ENCODE assay signal across 13 cellular contexts in genomic region chr12:122842505-122843405, GRCh38. TPM values are rescaled to one million over a fixed set of nuclear protein-coding genes. Genes with fewer than 3 reads are reported as not detected.
DNase-seq lines count a peak whose midpoint lies in the region; ATAC-seq and TF ChIP-seq lines count a peak whose summit lies in the region.
"Had no signal": no experiment of that assay in that cellular context is flagged by ENCODE, and none has a peak within 500 bp of the region (broad histone marks: within the 10 kb centered on the region; RNA-seq: fewer than 3 reads in every experiment).

No MANE protein-coding gene starts in this region.

- no peak for ATAC-seq in activated CD8-positive, alpha-beta T cell treated with anti-CD3 and anti-CD28 coated beads for 36 hours
- ATAC-seq in activated CD8-positive, alpha-beta T cell treated with anti-CD3 and anti-CD28 coated beads, Interleukin-2, amount 10 ng/mL, durations not matched to agents 7 days and 5 days, result no peak
- ATAC-seq in GM19397 (IDR thresholded peaks at IDR 0.05; ENCODE audit: unreplicated experiment), result no peak
- ATAC-seq: mucosa of descending colon, sciatic nerve had no signal

- CTCF ChIA-PET in activated CD8-positive, alpha-beta T cell treated with anti-CD3 and anti-CD28 coated beads for 36 hours (lab: Charles Lee), result interaction anchor here (1.4 to 2.2 kb wide), 2 partner anchors 49 to 110 kb away, joined by 4 to 17 read pairs; no protein-coding TSS in a partner anchor
- CTCF ChIA-PET in activated CD8-positive, alpha-beta T cell treated with anti-CD3 and anti-CD28 coated beads, Interleukin-2, amount 10 ng/mL, durations not matched to agents 7 days and 5 days (lab: Charles Lee), result interaction anchor here (1.3 kb wide), 1 partner anchor 49 kb away, joined by 4 read pairs; no protein-coding TSS in a partner anchor

- no peaks in the 10 kb centered on the region for H3K36me3 Mint-ChIP-seq in activated CD8-positive, alpha-beta T cell treated with anti-CD3 and anti-CD28 coated beads for 36 hours (ENCODE audit: low read depth)
- H3K36me3 Mint-ChIP-seq in activated CD8-positive, alpha-beta T cell treated with anti-CD3 and anti-CD28 coated beads, Interleukin-2, amount 10 ng/mL, durations not matched to agents 7 days and 5 days (ENCODE audit: low read depth), result no peaks in the 10 kb centered on the region
- H3K36me3 Mint-ChIP-seq in type B pancreatic cell, result no peaks in the 10 kb centered on the region
- peaks cover under 1% of the 10 kb centered on the region for H3K36me3 Mint-ChIP-seq in activated naive CD8-positive, alpha-beta T cell treated with anti-CD3 and anti-CD28 coated beads for 36 hours
- H3K36me3 Mint-ChIP-seq: activated naive CD8-positive, alpha-beta T cell treated with anti-CD3 and anti-CD28 coated beads, Interleukin-2, amount 10 ng/mL, durations not matched to agents 7 days and 5 days had no signal

- H3K9me3 Mint-ChIP-seq in activated CD8-positive, alpha-beta T cell treated with anti-CD3 and anti-CD28 coated beads for 36 hours, result no peaks in the 10 kb centered on the region
- no peaks in the 10 kb centered on the region for H3K9me3 Mint-ChIP-seq in activated CD8-positive, alpha-beta T cell treated with anti-CD3 and anti-CD28 coated beads, Interleukin-2, amount 10 ng/mL, durations not matched to agents 7 days and 5 days (ENCODE audit: insufficient read depth)
- H3K9me3 Mint-ChIP-seq in type B pancreatic cell, result no peaks in the 10 kb centered on the region
- no peaks in the 10 kb centered on the region for H3K9me3 Mint-ChIP-seq in activated naive CD8-positive, alpha-beta T cell treated with anti-CD3 and anti-CD28 coated beads for 36 hours
- H3K9me3 Mint-ChIP-seq: activated naive CD8-positive, alpha-beta T cell treated with anti-CD3 and anti-CD28 coated beads, Interleukin-2, amount 10 ng/mL, durations not matched to agents 7 days and 5 days had no signal

- H3K27me3 Mint-ChIP-seq in activated CD8-positive, alpha-beta T cell treated with anti-CD3 and anti-CD28 coated beads for 36 hours, result no peaks in the 10 kb centered on the region
- H3K27me3 Mint-ChIP-seq in activated CD8-positive, alpha-beta T cell treated with anti-CD3 and anti-CD28 coated beads, Interleukin-2, amount 10 ng/mL, durations not matched to agents 7 days and 5 days (ENCODE audit: low read depth), result no peaks in the 10 kb centered on the region
- H3K27me3 Mint-ChIP-seq in type B pancreatic cell, result peaks cover under 1% of the 10 kb centered on the region
- no peaks in the 10 kb centered on the region for H3K27me3 Mint-ChIP-seq in activated naive CD8-positive, alpha-beta T cell treated with anti-CD3 and anti-CD28 coated beads for 36 hours
- H3K27me3 Mint-ChIP-seq: activated naive CD8-positive, alpha-beta T cell treated with anti-CD3 and anti-CD28 coated beads, Interleukin-2, amount 10 ng/mL, durations not matched to agents 7 days and 5 days had no signal

- no peak for DNase-seq in activated CD8-positive, alpha-beta T cell treated with anti-CD3 and anti-CD28 coated beads for 36 hours
- no peak for DNase-seq in activated CD8-positive, alpha-beta T cell treated with anti-CD3 and anti-CD28 coated beads, Interleukin-2, amount 10 ng/mL, durations not matched to agents 7 days and 5 days
- peak; percentile 22 to 35 for DNase-seq in erythroblast (lab: John Stamatoyannopoulos, UW)
- peak; percentile 59 for DNase-seq in medulla oblongata (ENCODE audit: extremely low spot score)
- DNase-seq in type B pancreatic cell (ENCODE audit: extremely low spot score, unreplicated experiment), result no peak
- DNase-seq in activated CD8-positive, alpha-beta memory T cell treated with anti-CD3 and anti-CD28 coated beads for 24 hours, result no peak
- no peak for DNase-seq in activated naive CD8-positive, alpha-beta T cell treated with anti-CD3 and anti-CD28 coated beads for 36 hours
- DNase-seq: activated naive CD8-positive, alpha-beta T cell treated with anti-CD3 and anti-CD28 coated beads, Interleukin-2, amount 10 ng/mL, durations not matched to agents 7 days and 5 days; DMS53; effector CD8-positive, alpha-beta T cell had no signal

- TF ChIP-seq POLR2A in erythroblast (IDR thresholded peaks at IDR 0.05; ENCODE audit: low read length), result no peak

- POLR2A ChIA-PET in activated CD8-positive, alpha-beta T cell treated with anti-CD3 and anti-CD28 coated beads for 36 hours (lab: Charles Lee), result interaction anchor here (1.0 kb wide), 1 partner anchor 32 kb away, joined by 3 read pairs; no protein-coding TSS in a partner anchor
- POLR2A ChIA-PET in activated CD8-positive, alpha-beta T cell treated with anti-CD3 and anti-CD28 coated beads, Interleukin-2, amount 10 ng/mL, durations not matched to agents 7 days and 5 days (lab: Charles Lee), result no interaction called here

- H3K4me1 Mint-ChIP-seq in activated CD8-positive, alpha-beta T cell treated with anti-CD3 and anti-CD28 coated beads for 36 hours (ENCODE audit: low read depth), result peaks cover 22% of the 10 kb centered on the region
- H3K4me1 Mint-ChIP-seq in activated CD8-positive, alpha-beta T cell treated with anti-CD3 and anti-CD28 coated beads, Interleukin-2, amount 10 ng/mL, durations not matched to agents 7 days and 5 days (ENCODE audit: low read depth), result peaks cover 8% of the 10 kb centered on the region
- H3K4me1 Mint-ChIP-seq in type B pancreatic cell (ENCODE audit: unreplicated experiment), result peaks cover 28% of the 10 kb centered on the region
- H3K4me1 Mint-ChIP-seq in activated naive CD8-positive, alpha-beta T cell treated with anti-CD3 and anti-CD28 coated beads for 36 hours, result peaks cover 25% of the 10 kb centered on the region

- peak overlapping the region; percentile 10 for H3K27ac Mint-ChIP-seq in activated CD8-positive, alpha-beta T cell treated with anti-CD3 and anti-CD28 coated beads for 36 hours
- H3K27ac Mint-ChIP-seq in activated CD8-positive, alpha-beta T cell treated with anti-CD3 and anti-CD28 coated beads, Interleukin-2, amount 10 ng/mL, durations not matched to agents 7 days and 5 days, result no peak overlapping the region
- peak overlapping the region; percentile 73 for H3K27ac Mint-ChIP-seq in type B pancreatic cell
- H3K27ac Mint-ChIP-seq in activated naive CD8-positive, alpha-beta T cell treated with anti-CD3 and anti-CD28 coated beads for 36 hours, result no peak overlapping the region

- H3K4me3 Mint-ChIP-seq in activated CD8-positive, alpha-beta T cell treated with anti-CD3 and anti-CD28 coated beads for 36 hours, result no peak overlapping the region
- no peak overlapping the region for H3K4me3 Mint-ChIP-seq in activated CD8-positive, alpha-beta T cell treated with anti-CD3 and anti-CD28 coated beads, Interleukin-2, amount 10 ng/mL, durations not matched to agents 7 days and 5 days
- no peak overlapping the region for H3K4me3 Mint-ChIP-seq in type B pancreatic cell
- H3K4me3 Mint-ChIP-seq in activated naive CD8-positive, alpha-beta T cell treated with anti-CD3 and anti-CD28 coated beads for 36 hours, result no peak overlapping the region
- H3K4me3 Mint-ChIP-seq: activated naive CD8-positive, alpha-beta T cell treated with anti-CD3 and anti-CD28 coated beads, Interleukin-2, amount 10 ng/mL, durations not matched to agents 7 days and 5 days had no signal

- intact Hi-C loops in activated CD8-positive, alpha-beta T cell treated with anti-CD3 and anti-CD28 coated beads for 36 hours (cut with micrococcal nuclease), result no loop called here

- TF ChIP-seq CTCF in activated CD8-positive, alpha-beta T cell treated with anti-CD3 and anti-CD28 coated beads for 36 hours (IDR thresholded peaks at IDR 0.05), result no peak
- no peak for TF ChIP-seq CTCF in type B pancreatic cell (conservative IDR thresholded peaks at IDR 0.05)

RNA-seq across cellular contexts. Expression of gene HIP1R, which starts 7.5 kb away (rescaled TPM):
- total RNA-seq in activated CD8-positive, alpha-beta T cell treated with anti-CD3 and anti-CD28 coated beads for 36 hours, result 10 to 100 TPM; 22.8 to 22.9 TPM
- total RNA-seq in activated CD8-positive, alpha-beta T cell treated with anti-CD3 and anti-CD28 coated beads, Interleukin-2, amount 10 ng/mL, durations not matched to agents 7 days and 5 days, result 10 to 100 TPM; 36.2 to 37.4 TPM
- 40.5 and 45.5 TPM in 2 replicates for total RNA-seq in type B pancreatic cell (ENCODE audit: low replicate concordance)
- total RNA-seq in activated naive CD8-positive, alpha-beta T cell treated with anti-CD3 and anti-CD28 coated beads for 36 hours, result 10 to 100 TPM; 24.2 to 24.8 TPM

RNA-seq across cellular contexts. Expression of gene VPS37B, which starts 53.2 kb away (rescaled TPM):
- total RNA-seq in activated CD8-positive, alpha-beta T cell treated with anti-CD3 and anti-CD28 coated beads for 36 hours, result 10 to 100 TPM; 17.8 to 18.4 TPM
- 10 to 100 TPM; 24.9 to 26.5 TPM for total RNA-seq in activated CD8-positive, alpha-beta T cell treated with anti-CD3 and anti-CD28 coated beads, Interleukin-2, amount 10 ng/mL, durations not matched to agents 7 days and 5 days
- 32.4 and 43.6 TPM in 2 replicates for total RNA-seq in type B pancreatic cell (ENCODE audit: low replicate concordance)
- total RNA-seq in activated naive CD8-positive, alpha-beta T cell treated with anti-CD3 and anti-CD28 coated beads for 36 hours, result 10 to 100 TPM; 27.0 to 28.2 TPM

Comparison
In these comparisons a context has a peak if more than half of its experiments do, and no peak if none do; other contexts are left out.
1. H3K27ac Mint-ChIP-seq: peak in activated CD8-positive, alpha-beta T cell treated with anti-CD3 and anti-CD28 coated beads for 36 hours (single experiment) and type B pancreatic cell (single experiment); none in activated CD8-positive, alpha-beta T cell treated with anti-CD3 and anti-CD28 coated beads, Interleukin-2, amount 10 ng/mL, durations not matched to agents 7 days and 5 days (single experiment) and activated naive CD8-positive, alpha-beta T cell treated with anti-CD3 and anti-CD28 coated beads for 36 hours (single experiment).
2. DNase-seq: peak in erythroblast (2 of 2) and medulla oblongata (single experiment); none in activated CD8-positive, alpha-beta T cell treated with anti-CD3 and anti-CD28 coated beads for 36 hours (single experiment), activated CD8-positive, alpha-beta T cell treated with anti-CD3 and anti-CD28 coated beads, Interleukin-2, amount 10 ng/mL, durations not matched to agents 7 days and 5 days (single experiment), type B pancreatic cell (single experiment), activated CD8-positive, alpha-beta memory T cell treated with anti-CD3 and anti-CD28 coated beads for 24 hours (single experiment) and activated naive CD8-positive, alpha-beta T cell treated with anti-CD3 and anti-CD28 coated beads for 36 hours (single experiment).